Comparison of ENCODE assay signal across 23 cellular contexts in genomic region chr14:30648471-30648870, GRCh38. TPM values are rescaled to one million over a fixed set of nuclear protein-coding genes. Genes with fewer than 3 reads are reported as not detected.
DNase-seq lines count a peak whose midpoint lies in the region; ATAC-seq and TF ChIP-seq lines count a peak whose summit lies in the region.
"Had no signal": no experiment of that assay in that cellular context is flagged by ENCODE, and none has a peak within 500 bp of the region (broad histone marks: within the 10 kb centered on the region; RNA-seq: fewer than 3 reads in every experiment).

No MANE protein-coding gene starts in this region.

- no peak overlapping the region for H3K4me3 Mint-ChIP-seq in endothelial cell (ENCODE audit: unreplicated experiment)
- H3K4me3 Mint-ChIP-seq: CD4-positive, alpha-beta memory T cell; T-cell; T-helper 2 cell treated with Interferon-gamma antibody and Interleukin-4, amounts not matched to agents 5 μg/mL and 100 μg/mL, for 36 hours had no signal

- no peaks in the 10 kb centered on the region for H3K4me1 Mint-ChIP-seq in endothelial cell (ENCODE audit: unreplicated experiment)

- TF ChIP-seq CTCF in endothelial cell (IDR thresholded peaks at IDR 0.05; ENCODE audit: unreplicated experiment) = no peak

- no peak overlapping the region for H3K27ac Mint-ChIP-seq in endothelial cell (ENCODE audit: unreplicated experiment)
- H3K27ac Mint-ChIP-seq: T-cell; T-helper 2 cell treated with Interferon-gamma antibody and Interleukin-4, amounts not matched to agents 5 μg/mL and 100 μg/mL, for 36 hours had no signal

- H3K9me3 Mint-ChIP-seq in endothelial cell (ENCODE audit: unreplicated experiment) = no peaks in the 10 kb centered on the region

- peak; percentile 55 for ATAC-seq in GM18867 (IDR thresholded peaks at IDR 0.05; ENCODE audit: unreplicated experiment)
- ATAC-seq in GM21576 (IDR thresholded peaks at IDR 0.05; ENCODE audit: unreplicated experiment) = peak; percentile 55
- peak; percentile 61 for ATAC-seq in HG03139 (IDR thresholded peaks at IDR 0.05; ENCODE audit: unreplicated experiment)
- ATAC-seq: Panc1, SK-N-SH treated with all-trans-retinoic acid at 6 μM for 48 hours, T-cell had no signal

- DNase-seq in RPMI8226 = peak; percentile 3
- DNase-seq in amygdala (lab: John Stamatoyannopoulos, UW) = no peak
- DNase-seq in endothelial cell (ENCODE audit: low spot score) = no peak
- DNase-seq in NCI-H1694 (lab: John Stamatoyannopoulos, UW) = no peak
- DNase-seq: ACHN; CD4-positive, alpha-beta memory T cell; DND-41; GM23248; Kasumi-1; NCI-H1048; NCI-H1417 treated with DMSO at 0.1 percent for 48 hours; NCI-H187 treated with DMSO at 0.1 percent for 48 hours; NCI-H2107; NCI-H226; NCI-H524; NCI-H774; T-cell had no signal

- H3K36me3 Mint-ChIP-seq in endothelial cell (ENCODE audit: low read depth, unreplicated experiment) = peaks cover 36% of the 10 kb centered on the region

- H3K27me3 Mint-ChIP-seq in endothelial cell (ENCODE audit: unreplicated experiment) = no peaks in the 10 kb centered on the region
- H3K27me3 Mint-ChIP-seq: CD4-positive, alpha-beta memory T cell; T-cell had no signal

RNA-seq across cellular contexts. Expression of gene SCFD1, which starts 26.4 kb away (rescaled TPM):
- 38.7 TPM for total RNA-seq in endothelial cell (ENCODE audit: unreplicated experiment)
